Comparison of ENCODE assay signal across 29 cellular contexts in the genomic region with DNA sequence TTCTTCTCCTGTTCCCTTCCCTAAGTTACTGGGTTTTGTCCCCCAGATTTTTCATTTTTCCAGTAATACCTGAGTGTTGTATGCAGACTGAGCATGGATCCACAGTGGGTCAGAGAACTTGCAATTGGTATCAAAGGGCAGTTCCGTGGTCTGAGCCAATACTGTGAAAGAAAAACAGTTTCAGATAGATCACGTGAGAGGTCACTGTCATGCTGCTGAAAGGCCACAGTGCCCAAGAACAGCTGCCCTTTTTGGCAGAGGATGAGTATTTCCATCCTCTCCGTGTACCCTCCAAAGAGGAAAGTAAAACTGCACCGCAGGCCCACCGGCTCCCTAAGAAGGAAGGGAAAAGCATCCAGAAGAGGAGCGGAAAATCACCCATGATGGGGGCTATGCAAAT.
"Had no signal": no experiment of that assay in that cellular context is flagged by ENCODE, and none has a peak within 500 bp of the region (broad histone marks: within the 10 kb centered on the region; RNA-seq: fewer than 3 reads in every experiment).

No MANE protein-coding gene starts in this region.

- H3K9me3 Mint-ChIP-seq: activated CD4-positive, alpha-beta memory T cell treated with anti-CD3 and anti-CD28 coated beads for 36 hours; activated naive CD8-positive, alpha-beta T cell treated with anti-CD3 and anti-CD28 coated beads, Interleukin-2, amount 10 ng/mL, durations not matched to agents 7 days and 5 days; activated T-cell treated with anti-CD3 and anti-CD28 coated beads, Interleukin-2, amount 50 U/mL, for 72 hours had no signal

- H3K27ac Mint-ChIP-seq: activated CD4-positive, alpha-beta memory T cell treated with anti-CD3 and anti-CD28 coated beads for 36 hours; activated CD4-positive, alpha-beta T cell treated with anti-CD3 and anti-CD28 coated beads, Interleukin-2, amount 10 ng/mL, durations not matched to agents 7 days and 5 days; activated naive CD4-positive, alpha-beta T cell treated with anti-CD3 and anti-CD28 coated beads, Interleukin-2, amount 10 ng/mL, durations not matched to agents 7 days and 5 days; activated naive CD8-positive, alpha-beta T cell treated with anti-CD3 and anti-CD28 coated beads, Interleukin-2, amount 10 ng/mL, durations not matched to agents 7 days and 5 days; activated T-cell treated with anti-CD3 and anti-CD28 coated beads, Interleukin-2, amount 50 U/mL, for 72 hours; activated T-helper 2 cell treated with anti-CD3 and anti-CD28 coated beads, Interferon-gamma antibody, Interleukin-2, Interleukin-4, amounts not matched to agents 10 μg/mL and 5 μg/mL and 100 μg/mL, durations not matched to agents 14 hours and 24 hours and 36 hours had no signal

- ATAC-seq: activated T-cell treated with anti-CD3 and anti-CD28 coated beads, Interleukin-2, amount 50 U/mL, for 72 hours had no signal

- H3K4me3 Mint-ChIP-seq: activated CD4-positive, alpha-beta memory T cell treated with anti-CD3 and anti-CD28 coated beads for 36 hours; activated CD4-positive, alpha-beta T cell treated with anti-CD3 and anti-CD28 coated beads, Interleukin-2, amount 10 ng/mL, durations not matched to agents 7 days and 5 days; activated naive CD4-positive, alpha-beta T cell treated with anti-CD3 and anti-CD28 coated beads, Interleukin-2, amount 10 ng/mL, durations not matched to agents 7 days and 5 days; activated naive CD8-positive, alpha-beta T cell treated with anti-CD3 and anti-CD28 coated beads, Interleukin-2, amount 10 ng/mL, durations not matched to agents 7 days and 5 days had no signal

- H3K27ac ChIP-seq: adrenal gland, Peyer's patch, RWPE1, SJCRH30, VCaP had no signal

- DNase-seq: activated CD4-positive, alpha-beta memory T cell treated with anti-CD3 and anti-CD28 coated beads for 36 hours; activated CD4-positive, alpha-beta T cell treated with anti-CD3 and anti-CD28 coated beads, Interleukin-2, amount 10 ng/mL, durations not matched to agents 7 days and 5 days; activated CD4-positive, CD25-positive, alpha-beta regulatory T cell; activated CD8-positive, alpha-beta memory T cell treated with anti-CD3 and anti-CD28 coated beads for 24 hours; activated gamma-delta T cell treated with Interleukin-2 at 50 U/mL for 16 hours; activated naive CD4-positive, alpha-beta T cell treated with anti-CD3 and anti-CD28 coated beads, Interleukin-2, amount 10 ng/mL, durations not matched to agents 7 days and 5 days; activated naive CD8-positive, alpha-beta T cell treated with anti-CD3 and anti-CD28 coated beads, Interleukin-2, amount 10 ng/mL, durations not matched to agents 7 days and 5 days; activated T-cell treated with anti-CD3 and anti-CD28 coated beads, Interleukin-2, amount 50 U/mL, for 72 hours; adrenal gland; Karpas-422; MM.1S; NCI-H1105; NCI-H1436; NCI-H187 treated with DMSO at 0.1 percent for 48 hours; NCI-H2081 treated with DMSO at 0.1 percent for 48 hours; NCI-H2171; NCI-H2227 treated with DMSO at 0.1 percent for 48 hours; NCI-H446 treated with DMSO at 0.1 percent for 48 hours; NCI-H524 treated with DMSO at 0.1 percent for 48 hours; NCI-H774; NK-92 treated with Interleukin-12 subunit alpha and Interleukin-12 subunit beta, amount 100 ng/mL, for 24 hours; Peyer's patch; Right ventricle myocardium superior; SJCRH30; SK-N-SH; T-helper 1 cell had no signal

- H3K36me3 Mint-ChIP-seq: activated CD4-positive, alpha-beta memory T cell treated with anti-CD3 and anti-CD28 coated beads for 36 hours; activated naive CD4-positive, alpha-beta T cell treated with anti-CD3 and anti-CD28 coated beads, Interleukin-2, amount 10 ng/mL, durations not matched to agents 7 days and 5 days; activated naive CD8-positive, alpha-beta T cell treated with anti-CD3 and anti-CD28 coated beads, Interleukin-2, amount 10 ng/mL, durations not matched to agents 7 days and 5 days had no signal
